ENCODE assay signal across 12 cellular contexts in the genomic region with DNA sequence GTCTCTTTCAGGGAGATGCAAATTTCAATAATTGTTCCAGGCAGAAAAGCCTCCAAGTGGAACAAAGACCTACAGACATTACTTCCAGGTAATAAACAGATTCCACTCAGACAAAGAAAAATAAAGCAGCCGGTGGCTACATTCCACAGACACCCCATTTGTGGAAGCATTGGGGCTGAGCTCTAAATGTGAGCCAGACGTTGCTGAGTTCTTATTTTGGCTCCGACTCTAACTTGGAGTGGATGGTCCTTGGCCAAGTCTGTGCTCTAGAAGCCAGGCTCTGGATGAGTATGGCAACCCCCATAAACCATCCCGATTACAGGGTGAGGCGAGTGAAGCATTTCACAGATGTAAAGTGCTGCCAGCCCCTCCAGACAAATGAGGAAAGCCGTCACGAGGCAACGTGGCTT. TPM values are rescaled to one million over a fixed set of nuclear protein-coding genes. Genes with fewer than 3 reads are reported as not detected.
DNase-seq lines count a peak whose midpoint lies in the region; ATAC-seq, FAIRE-seq and TF ChIP-seq lines count a peak whose summit lies in the region.
"Had no signal": no experiment of that assay in that cellular context is flagged by ENCODE, and none has a peak within 500 bp of the region (broad histone marks: within the 10 kb centered on the region; RNA-seq: fewer than 3 reads in every experiment).

No MANE protein-coding gene starts in this region.

- no peak overlapping the region for H3K4me3 ChIP-seq in fibroblast of villous mesenchyme (ENCODE audit: low read depth, low read length)
- H3K4me3 ChIP-seq: pancreas had no signal

- peak overlapping the region; percentile 91 for H3K27ac Mint-ChIP-seq in osteocyte (ENCODE audit: unreplicated experiment)
- no peak overlapping the region for H3K27ac Mint-ChIP-seq in activated naive CD4-positive, alpha-beta T cell treated with anti-CD3 and anti-CD28 coated beads, Interleukin-2, amount 50 U/mL, for 72 hours

- no peaks in the 10 kb centered on the region for H3K27me3 Mint-ChIP-seq in osteocyte (ENCODE audit: unreplicated experiment)

- peak overlapping the region; percentile 93 for H3K4me3 Mint-ChIP-seq in osteocyte (ENCODE audit: unreplicated experiment)

- H3K9me3 Mint-ChIP-seq in osteocyte (ENCODE audit: unreplicated experiment), result no peaks in the 10 kb centered on the region
- H3K9me3 Mint-ChIP-seq in activated naive CD4-positive, alpha-beta T cell treated with anti-CD3 and anti-CD28 coated beads, Interleukin-2, amount 50 U/mL, for 72 hours, result no peaks in the 10 kb centered on the region

- DNase-seq in Daoy (ENCODE audit: low read depth) (peak; percentile 46), NCI-H69 (lab: John Stamatoyannopoulos, UW) (peak; percentile 45), fibroblast of villous mesenchyme (ENCODE audit: low read depth) (peak; percentile 43), osteocyte (ENCODE audit: extremely low spot score, unreplicated experiment) (no peak), GM10266 (ENCODE audit: extremely low spot score) (no peak), GM19240 (ENCODE audit: insufficient read length, low spot score) (no peak), GM19239 (ENCODE audit: insufficient read length, low spot score) (no peak)
- no peak for DNase-seq in activated naive CD4-positive, alpha-beta T cell treated with anti-CD3 and anti-CD28 coated beads, Interleukin-2, amount 50 U/mL, for 72 hours (ENCODE audit: low spot score in 2 of 2)
- DNase-seq: activated naive CD4-positive, alpha-beta T cell; NCI-H1694; pancreas had no signal

- peaks cover 92% of the 10 kb centered on the region for H3K4me1 Mint-ChIP-seq in osteocyte (ENCODE audit: unreplicated experiment)

- ATAC-seq in activated naive CD4-positive, alpha-beta T cell treated with anti-CD3 and anti-CD28 coated beads, Interleukin-2, amount 50 U/mL, for 72 hours, result no peak
- ATAC-seq: activated CD4-positive, CD25-positive, alpha-beta regulatory T cell treated with anti-CD3 and anti-CD28 coated beads, Interleukin-2, amount 50 U/mL, for 24 hours had no signal

- TF ChIP-seq CTCF in fibroblast of villous mesenchyme (IDR thresholded peaks at IDR 0.05; ENCODE audit: insufficient read depth, low read depth, low read length), result no peak
- TF ChIP-seq CTCF in osteocyte (IDR thresholded peaks at IDR 0.05), result no peak
- no peak for TF ChIP-seq CTCF in GM10266 (IDR thresholded peaks at IDR 0.05; ENCODE audit: control insufficient read depth, insufficient read depth, low read depth, missing control alignments)

- H3K36me3 Mint-ChIP-seq in osteocyte (ENCODE audit: unreplicated experiment), result peaks cover 40% of the 10 kb centered on the region
- H3K36me3 Mint-ChIP-seq in activated naive CD4-positive, alpha-beta T cell treated with anti-CD3 and anti-CD28 coated beads, Interleukin-2, amount 50 U/mL, for 72 hours, result no peaks in the 10 kb centered on the region

- FAIRE-seq in GM19239 (lab: Jason Lieb, UNC), result no peak
- FAIRE-seq: pancreas had no signal

RNA-seq across cellular contexts. Expression of a gene that starts 6.6 kb away (rescaled TPM):
- 31.3 and 39.1 TPM in 2 replicates for total RNA-seq in Daoy (2014; rRNA removed; shearing (Covaris generic))
- total RNA-seq in fibroblast of villous mesenchyme (159 and 196 TPM in 2 replicates), osteocyte (320 and 339 TPM in 2 replicates)
- 1 to 10 TPM; 3.2 to 3.8 TPM for total RNA-seq in activated naive CD4-positive, alpha-beta T cell treated with anti-CD3 and anti-CD28 coated beads, Interleukin-2, amount 50 U/mL, for 72 hours

Comparison
In these comparisons a context has a peak if more than half of its experiments do, and no peak if none do; other contexts are left out.
1. DNase-seq: peak in Daoy (single experiment), NCI-H69 (single experiment) and fibroblast of villous mesenchyme (single experiment); none in osteocyte (single experiment), activated naive CD4-positive, alpha-beta T cell treated with anti-CD3 and anti-CD28 coated beads, Interleukin-2, amount 50 U/mL, for 72 hours (0 of 2), GM10266 (single experiment), GM19240 (single experiment) and GM19239 (single experiment).